ENCODE assay signal across 9 cellular contexts in genomic region chr13:36431204-36432105, GRCh38. TPM values are rescaled to one million over a fixed set of nuclear protein-coding genes. Genes with fewer than 3 reads are reported as not detected.
DNase-seq lines count a peak whose midpoint lies in the region; ATAC-seq and TF ChIP-seq lines count a peak whose summit lies in the region.
"Had no signal": no experiment of that assay in that cellular context is flagged by ENCODE, and none has a peak within 500 bp of the region (broad histone marks: within the 10 kb centered on the region; RNA-seq: fewer than 3 reads in every experiment).

No MANE protein-coding gene starts in this region.

- no peaks in the 10 kb centered on the region for H3K79me2 ChIP-seq in GM23338 (replicated peaks; ENCODE audit: insufficient read depth)
- no peaks in the 10 kb centered on the region for H3K79me2 ChIP-seq in MM.1S (ENCODE audit: low read length)

- H3K27ac ChIP-seq in GM23338 (ENCODE audit: low read depth) (no peak overlapping the region), skeletal muscle tissue (ENCODE audit: low read depth, low read length) (no peak overlapping the region), MM.1S (ENCODE audit: low read length) (no peak overlapping the region)

- peak overlapping the region; percentile 74 for H3K4me3 Mint-ChIP-seq in GM23338

- H3K9me3 ChIP-seq in skeletal muscle tissue (ENCODE audit: control insufficient read depth in 3 of 3, low read length in 3 of 3) (peaks cover 0 to 1% (median 0%) of the 10 kb centered on the region in 3 donors), MM.1S (replicated peaks; ENCODE audit: insufficient read depth, low read length) (no peaks in the 10 kb centered on the region)

- H3K27me3 ChIP-seq in GM23338 (ENCODE audit: insufficient read depth) (peaks cover 67% of the 10 kb centered on the region), skeletal muscle tissue (ENCODE audit: control insufficient read depth in 3 of 3, insufficient read depth in 3 of 3, low read length in 3 of 3) (peaks cover 31 to 33% (median 32%) of the 10 kb centered on the region in 3 donors), MM.1S (replicated peaks; ENCODE audit: insufficient read depth, low read length) (no peaks in the 10 kb centered on the region)

- no peaks in the 10 kb centered on the region for H3K9me3 Mint-ChIP-seq in GM23338

- H4K20me1 ChIP-seq in GM23338 (replicated peaks; ENCODE audit: insufficient read depth) (0 out of 2 replicates have a peak, but pooled peaks cover 5% of the 10 kb centered on the region), MM.1S (ENCODE audit: insufficient read depth, low read length) (no peaks in the 10 kb centered on the region)

- H3K36me3 Mint-ChIP-seq in GM23338 (ENCODE audit: low read depth) = no peaks in the 10 kb centered on the region

- H3K4me1 Mint-ChIP-seq in GM23338 = peaks cover 19% of the 10 kb centered on the region

- H3K4me2 ChIP-seq in GM23338 = peak overlapping the region; percentile 88
- H3K4me2 ChIP-seq in MM.1S (ENCODE audit: low read depth, low read length) = no peak overlapping the region

- no peak overlapping the region for H3K27ac Mint-ChIP-seq in GM23338

- H3K36me3 ChIP-seq in GM23338 (ENCODE audit: insufficient read depth) = no peaks in the 10 kb centered on the region
- H3K36me3 ChIP-seq in skeletal muscle tissue (ENCODE audit: control insufficient read depth in 3 of 3, insufficient read depth in 3 of 3, low read length in 3 of 3) = no peaks in the 10 kb centered on the region
- no peaks in the 10 kb centered on the region for H3K36me3 ChIP-seq in MM.1S (replicated peaks; ENCODE audit: insufficient read depth, low read length)

- H3K9ac ChIP-seq in skeletal muscle tissue (ENCODE audit: low read depth in 1 of 3, low read length in 3 of 3) = peak overlapping the region in 1 of 3 donors; percentile 16
- H3K9ac ChIP-seq in MM.1S (ENCODE audit: low read length) = no peak overlapping the region

- DNase-seq in AG20443 (ENCODE audit: low spot score) (peak; percentile 27), GM23338 (ENCODE audit: low spot score) (peak; percentile 45), left ventricle myocardium superior (peak; percentile 38), OCI-M1 (lab: John Stamatoyannopoulos, UW) (no peak), DMS153 treated with DMSO at 0.1 percent for 48 hours (lab: John Stamatoyannopoulos, UW; ENCODE audit: unreplicated experiment) (no peak), MM.1S (no peak)
- peak; percentile 64 for DNase-seq in activated CD8-positive, alpha-beta memory T cell treated with anti-CD3 and anti-CD28 coated beads, Interleukin-2, amount 50 U/mL, for 48 hours

- peak; percentile 63 for ATAC-seq in GM23338
- ATAC-seq in left ventricle myocardium superior = peak; percentile 72
- ATAC-seq: HCT116 had no signal

- H3K4me1 ChIP-seq in GM23338 (ENCODE audit: insufficient read depth) = peaks cover 18% of the 10 kb centered on the region; the same call in 1 of the 2 replicates
- peaks cover 14 to 25% (median 20%) of the 10 kb centered on the region in 3 donors for H3K4me1 ChIP-seq in skeletal muscle tissue (ENCODE audit: control insufficient read depth in 3 of 3, insufficient read depth in 3 of 3, low read length in 3 of 3)
- H3K4me1 ChIP-seq in MM.1S (ENCODE audit: low read length) = no peaks in the 10 kb centered on the region

- H2AFZ ChIP-seq in GM23338 (peak overlapping the region; percentile 99), MM.1S (ENCODE audit: low read length) (no peak overlapping the region)

- intact Hi-C loops in left ventricle myocardium superior (cut with micrococcal nuclease) = no loop called here

- no peaks in the 10 kb centered on the region for H3K9me2 ChIP-seq in GM23338 (ENCODE audit: insufficient read depth)
- no peaks in the 10 kb centered on the region for H3K9me2 ChIP-seq in MM.1S (replicated peaks; ENCODE audit: insufficient read depth, low read length)

- peak overlapping the region; percentile 88 for H3K4me3 ChIP-seq in GM23338
- H3K4me3 ChIP-seq in skeletal muscle tissue (ENCODE audit: low read length in 3 of 3) = peak overlapping the region; percentile 23 to 52 (median 51)
- H3K4me3 ChIP-seq in MM.1S (ENCODE audit: low read length) = no peak overlapping the region

- peaks cover 48% of the 10 kb centered on the region for H3K27me3 Mint-ChIP-seq in GM23338 (ENCODE audit: insufficient read depth, low read depth, poor library complexity)

- TF ChIP-seq CTCF in GM23338 (conservative IDR thresholded peaks at IDR 0.05; ENCODE audit: low read depth in 2 of 2) (no peak), MM.1S (IDR thresholded peaks at IDR 0.05; ENCODE audit: low read length) (no peak)

- H3F3A ChIP-seq in GM23338 (replicated peaks; ENCODE audit: low read depth) (no peaks in the 10 kb centered on the region; the same call in 1 of the 2 replicates), MM.1S (ENCODE audit: insufficient read depth, low read length) (no peaks in the 10 kb centered on the region)

TF ChIP-seq in GM23338, 12 proteins besides CTCF, POLR2A, EP300 and RAD21:
- TF ChIP-seq EZH2phosphoT487 (IDR thresholded peaks at IDR 0.05; ENCODE audit: unreplicated experiment) (peak; percentile 53), JUNB (IDR thresholded peaks at IDR 0.05; ENCODE audit: unreplicated experiment) (no peak), POLR2AphosphoS5 (IDR thresholded peaks at IDR 0.05; ENCODE audit: low read depth) (no peak), CREB1 (CRISPR knock-in tag; IDR thresholded peaks at IDR 0.05; ENCODE audit: low read depth) (0 out of 2 replicates have a peak, but pooled peaks have one; percentile 21), ZNF331 (CRISPR knock-in tag; IDR thresholded peaks at IDR 0.05; ENCODE audit: low read depth) (no peak)

RNA-seq across cellular contexts. Expression of gene CCNA1, which starts 0.8 kb away (rescaled TPM):
- total RNA-seq in GM23338 (2014; rRNA removed; shearing (Covaris generic)) = 7.4 and 8.1 TPM in 2 replicates
- polyA plus RNA-seq in GM23338 (2016; fragmentation: Nextera tagmentation; extraction: Ambion mirVana) = 3.8 and 5.6 TPM in 2 replicates
- total RNA-seq in left ventricle myocardium superior (not detected), skeletal muscle tissue (0.52 TPM)

Comparison
In these comparisons a context has a peak if more than half of its experiments do, and no peak if none do; other contexts are left out.
1. DNase-seq: peak in AG20443 (single experiment), GM23338 (single experiment), activated CD8-positive, alpha-beta memory T cell treated with anti-CD3 and anti-CD28 coated beads, Interleukin-2, amount 50 U/mL, for 48 hours (single experiment) and left ventricle myocardium superior (single experiment); none in OCI-M1 (single experiment), DMS153 treated with DMSO at 0.1 percent for 48 hours (single experiment) and MM.1S (single experiment).